8 cellular contexts compared by ENCODE assay signal in the genomic region with DNA sequence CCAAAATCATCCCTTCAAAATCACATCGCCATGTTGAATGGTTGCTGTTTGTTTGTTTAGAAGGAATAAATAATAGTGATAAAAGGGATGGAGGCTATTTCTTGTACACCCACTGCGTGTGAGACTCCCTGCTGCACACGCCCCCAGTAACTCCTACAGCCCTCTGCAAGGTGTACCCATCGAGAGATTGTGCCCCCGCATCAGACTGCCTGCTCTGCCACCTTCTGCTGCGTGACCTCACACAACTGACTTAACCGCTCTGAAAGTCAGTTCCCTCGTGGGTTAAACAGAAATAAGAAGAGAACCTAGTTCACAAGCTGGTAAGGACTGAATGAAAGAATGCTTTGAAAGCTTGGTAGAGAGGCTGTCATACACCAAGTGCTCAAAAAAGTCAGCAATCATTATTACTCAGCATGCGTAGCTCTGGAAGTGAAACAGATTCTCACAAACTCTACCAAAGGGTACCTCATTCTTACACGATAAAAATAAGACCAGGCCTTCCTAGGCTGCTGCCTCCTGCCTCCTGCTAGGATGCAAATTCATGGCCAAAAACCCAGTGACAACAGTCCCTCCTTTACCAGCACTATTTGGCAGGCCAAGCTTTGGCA.
A peak's percentile ranks its signal among the peaks of the same experiment; 100 is the strongest.
DNase-seq lines count a peak whose midpoint lies in the region; ATAC-seq and TF ChIP-seq lines count a peak whose summit lies in the region.

No MANE protein-coding gene starts in this region.

- TF ChIP-seq CTCF in ascending aorta (IDR thresholded peaks at IDR 0.05) (no peak), prostate gland (IDR thresholded peaks at IDR 0.05) (no peak)

- peak overlapping the region; percentile 70 to 75 for H3K27ac ChIP-seq in ascending aorta
- H3K27ac ChIP-seq in prostate gland, result peak overlapping the region; percentile 31 to 64

- H3K9me3 ChIP-seq in ascending aorta (no peaks in the 10 kb centered on the region), prostate gland (no peaks in the 10 kb centered on the region)

- ATAC-seq in GM19035 (IDR thresholded peaks at IDR 0.05; ENCODE audit: unreplicated experiment), result peak; percentile 67
- peak; percentile 49 for ATAC-seq in HG02943 (IDR thresholded peaks at IDR 0.05; ENCODE audit: low read depth, unreplicated experiment)

- no peak for DNase-seq in ascending aorta (ENCODE audit: low spot score in 2 of 2)
- no peak for DNase-seq in prostate gland (ENCODE audit: low spot score)
- no peak for DNase-seq in posterior vena cava (ENCODE audit: low spot score)
- no peak for DNase-seq in stimulated activated CD4-positive, alpha-beta T cell treated with anti-CD3 and anti-CD28 coated beads, Interleukin-2, amount 100 ng/mL, for 24 hours
- no peak for DNase-seq in COLO829 (ENCODE audit: low spot score)
- no peak for DNase-seq in SHP77 treated with DMSO at 0.1 percent for 48 hours (lab: John Stamatoyannopoulos, UW)

- TF ChIP-seq POLR2A in prostate gland (IDR thresholded peaks at IDR 0.05), result no peak

- H3K4me1 ChIP-seq in ascending aorta (peaks cover 11 to 19% of the 10 kb centered on the region in 2 donors), prostate gland (replicated peaks) (peaks cover 21% of the 10 kb centered on the region)

- 69% methylated on average over 10 of the region's 10 CpGs for WGBS in prostate gland

- intact Hi-C loops in ascending aorta (cut with DNase I) (loop anchor here (5.0 kb wide), 1 partner anchor 147 kb away; a partner anchor contains a TSS), prostate gland (cut with DNase I) (no loop called here), posterior vena cava (cut with DNase I) (no loop called here)

- H3K27me3 ChIP-seq in ascending aorta (no peaks in the 10 kb centered on the region), prostate gland (replicated peaks; ENCODE audit: insufficient read depth) (no peaks in the 10 kb centered on the region)

- H3K4me3 ChIP-seq in ascending aorta (no peak overlapping the region), prostate gland (no peak overlapping the region)

- H3K36me3 ChIP-seq in ascending aorta (no peaks in the 10 kb centered on the region), prostate gland (no peaks in the 10 kb centered on the region)
